2 cellular contexts compared by ENCODE assay signal in genomic region chr3:12991481-12991837, GRCh38.
TF ChIP-seq lines count a peak whose summit lies in the region.

No MANE protein-coding gene starts in this region.

TF ChIP-seq in SK-N-SH, 30 proteins besides CTCF, POLR2A, EP300 and RAD21:
- TF ChIP-seq REST (IDR thresholded peaks at IDR 0.05; ENCODE audit: low read depth, low read length), result no peak
- TF ChIP-seq FOXM1 (IDR thresholded peaks at IDR 0.05; ENCODE audit: low read depth), result no peak

TF ChIP-seq in SK-N-SH treated with all-trans-retinoic acid at 6 μM for 48 hours, 23 proteins besides CTCF, POLR2A, EP300 and RAD21 (continued from another document):
- no peak for TF ChIP-seq POU6F1 (CRISPR knock-in tag; IDR thresholded peaks at IDR 0.05; ENCODE audit: borderline replicate concordance, low read depth)
- TF ChIP-seq ZNF70 (CRISPR knock-in tag; IDR thresholded peaks at IDR 0.05), result no peak
- no peak for TF ChIP-seq TCF4 (CRISPR knock-in tag; IDR thresholded peaks at IDR 0.05; ENCODE audit: borderline replicate concordance)
- TF ChIP-seq ZFP3 (CRISPR knock-in tag; IDR thresholded peaks at IDR 0.05), result no peak
- no peak for TF ChIP-seq BACH2 (CRISPR knock-in tag; IDR thresholded peaks at IDR 0.05; ENCODE audit: borderline replicate concordance)
- TF ChIP-seq ZNF565 (CRISPR knock-in tag; conservative IDR thresholded peaks at IDR 0.05; ENCODE audit: low read depth), result no peak
- TF ChIP-seq SNAI2 (CRISPR knock-in tag; IDR thresholded peaks at IDR 0.05), result no peak
- TF ChIP-seq TOX (CRISPR knock-in tag; IDR thresholded peaks at IDR 0.05; ENCODE audit: borderline replicate concordance), result no peak
- TF ChIP-seq ESRRG (CRISPR knock-in tag; IDR thresholded peaks at IDR 0.05), result no peak
- no peak for TF ChIP-seq PATZ1 (CRISPR knock-in tag; IDR thresholded peaks at IDR 0.05; ENCODE audit: borderline replicate concordance)
- TF ChIP-seq TSHZ2 (CRISPR knock-in tag; IDR thresholded peaks at IDR 0.05), result no peak
- TF ChIP-seq ISL1 (CRISPR knock-in tag; IDR thresholded peaks at IDR 0.05), result no peak
